In the genomic region with DNA sequence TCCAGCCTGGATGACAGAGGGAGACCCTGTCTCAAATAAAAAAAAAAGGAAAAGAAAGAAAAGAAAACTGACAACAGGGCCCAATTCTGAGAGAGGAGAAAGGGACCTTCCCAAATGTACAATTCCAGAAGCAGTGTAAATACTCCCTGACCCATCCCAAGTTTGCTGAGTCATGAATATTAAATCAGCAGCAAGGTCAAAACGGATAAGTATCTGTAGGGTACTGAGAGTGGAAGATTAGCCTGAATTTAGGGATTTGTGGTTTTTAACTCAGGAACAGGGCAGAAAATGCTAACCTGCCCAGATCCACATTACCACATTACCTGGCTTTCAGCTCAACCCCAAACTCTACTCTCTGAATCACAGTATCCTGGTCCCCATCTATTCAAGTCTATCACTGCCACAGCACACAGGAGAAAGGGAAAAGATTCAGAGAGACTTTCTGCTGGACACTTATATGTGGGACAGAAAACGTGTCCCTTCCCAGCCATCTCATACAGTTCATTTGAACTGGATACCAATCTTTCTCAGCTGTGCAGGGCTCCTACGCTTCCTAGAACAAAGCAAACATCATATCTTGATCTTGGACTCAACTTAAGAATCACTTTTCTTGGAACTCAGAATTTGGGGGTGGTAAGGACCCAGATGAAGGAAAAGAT, we compare ENCODE assay signal across 12 cellular contexts. TPM values are rescaled to one million over a fixed set of nuclear protein-coding genes. Genes with fewer than 3 reads are reported as not detected.
DNase-seq lines count a peak whose midpoint lies in the region; ATAC-seq, FAIRE-seq and TF ChIP-seq lines count a peak whose summit lies in the region.
"Had no signal": no experiment of that assay in that cellular context is flagged by ENCODE, and none has a peak within 500 bp of the region (broad histone marks: within the 10 kb centered on the region; RNA-seq: fewer than 3 reads in every experiment).

No MANE protein-coding gene starts in this region.

- H3K27ac Mint-ChIP-seq in HFFc6: peak overlapping the region; percentile 63
- peak overlapping the region; percentile 94 to 95 for H3K27ac Mint-ChIP-seq in natural killer cell

- H3K36me3 Mint-ChIP-seq in HFFc6 (ENCODE audit: low read depth) (peaks cover 31% of the 10 kb centered on the region), natural killer cell (no peaks in the 10 kb centered on the region)

- H3K9ac ChIP-seq in colonic mucosa (ENCODE audit: low read depth in 2 of 2, low read length in 2 of 2): no peak overlapping the region

- no peak for TF ChIP-seq CTCF in AG10803 (conservative IDR thresholded peaks at IDR 0.05; ENCODE audit: low read length)
- no peak for TF ChIP-seq CTCF in HFFc6 (IDR thresholded peaks at IDR 0.05)
- TF ChIP-seq CTCF in brain microvascular endothelial cell (IDR thresholded peaks at IDR 0.05; ENCODE audit: low read depth, low read length, missing control alignments): no peak
- no peak for TF ChIP-seq CTCF in natural killer cell (IDR thresholded peaks at IDR 0.05)
- no peak for TF ChIP-seq CTCF in colonic mucosa (IDR thresholded peaks at IDR 0.05)

- in situ Hi-C loops in brain microvascular endothelial cell (cut with HindIII; ENCODE audit: low pct_ligation_motif_present, low sequenced_read_pairs): no loop called here

- H3K4me1 ChIP-seq in colonic mucosa: peaks cover 8% of the 10 kb centered on the region

- peak overlapping the region; percentile 91 for H3K4me3 Mint-ChIP-seq in HFFc6
- H3K4me3 Mint-ChIP-seq in natural killer cell: peak overlapping the region; percentile 91

- H3K9me3 Mint-ChIP-seq in HFFc6: no peaks in the 10 kb centered on the region
- no peaks in the 10 kb centered on the region for H3K9me3 Mint-ChIP-seq in natural killer cell

- H3K9me3 ChIP-seq in colonic mucosa: no peaks in the 10 kb centered on the region

- H3K27me3 ChIP-seq in brain microvascular endothelial cell (replicated peaks) (no peaks in the 10 kb centered on the region), colonic mucosa (no peaks in the 10 kb centered on the region)

- DNase-seq in AG10803 (ENCODE audit: low read depth): no peak
- no peak for DNase-seq in HFFc6
- no peak for DNase-seq in brain microvascular endothelial cell
- DNase-seq in natural killer cell: no peak
- no peak for DNase-seq in urothelium cell line (ENCODE audit: low spot score)
- DNase-seq in epidermal melanocyte (ENCODE audit: insufficient read length, low spot score): no peak
- no peak for DNase-seq in colonic mucosa
- DNase-seq: activated CD4-positive, alpha-beta T cell treated with anti-CD3 and anti-CD28 coated beads, Interleukin-2, amount 50 U/mL, for 1 hour had no signal

- no peak for ATAC-seq in natural killer cell
- no peak for ATAC-seq in HG02571 (IDR thresholded peaks at IDR 0.05; ENCODE audit: unreplicated experiment)

- no peak for FAIRE-seq in urothelium cell line (lab: Jason Lieb, UNC)
- FAIRE-seq: bronchial epithelial cell had no signal

- H3K27me3 Mint-ChIP-seq in HFFc6 (ENCODE audit: insufficient read depth) (peaks cover 4% of the 10 kb centered on the region; the same call in 1 of the 2 replicates), natural killer cell (ENCODE audit: low read depth in 2 of 2) (no peaks in the 10 kb centered on the region)

- intact Hi-C loops in natural killer cell (cut with micrococcal nuclease): no loop called here
- intact Hi-C loops in colonic mucosa (cut with DNase I): no loop called here

- peak overlapping the region; percentile 16 for H3K4me3 ChIP-seq in AG10803 (ENCODE audit: low read length)
- no peak overlapping the region for H3K4me3 ChIP-seq in brain microvascular endothelial cell (ENCODE audit: low read depth, low read length)
- H3K4me3 ChIP-seq in colonic mucosa: no peak overlapping the region

- H3K36me3 ChIP-seq in brain microvascular endothelial cell (replicated peaks): peaks cover 3% of the 10 kb centered on the region
- no peaks in the 10 kb centered on the region for H3K36me3 ChIP-seq in colonic mucosa

- H3K27ac ChIP-seq in brain microvascular endothelial cell: peak overlapping the region; percentile 7
- H3K27ac ChIP-seq in colonic mucosa: no peak overlapping the region

- H3K4me1 Mint-ChIP-seq in HFFc6 (ENCODE audit: low read depth) (peaks cover 41% of the 10 kb centered on the region), natural killer cell (peaks cover 29 to 53% of the 10 kb centered on the region in 2 donors)

RNA-seq across cellular contexts. Expression of a gene that starts 2.9 kb away (rescaled TPM):
- total RNA-seq in HFFc6 (2021; fragmentation: NEBNext Ultra II Directional; extraction: Animal tissue kit (Norgen Biotek cat#: 25700)): 10 to 100 TPM; 49.3 to 62.3 (median 51.5) TPM
- total RNA-seq in natural killer cell (10 to 100 TPM; 23.7 to 40.2 (median 29.5) TPM), colonic mucosa (10 to 100 TPM; 24.9 to 27.4 TPM)

RNA-seq across cellular contexts. Expression of a gene that starts 15.9 kb away (rescaled TPM):
- 10 to 100 TPM; 39.2 to 55.0 (median 43.5) TPM for total RNA-seq in HFFc6 (2021; fragmentation: NEBNext Ultra II Directional; extraction: Animal tissue kit (Norgen Biotek cat#: 25700))
- total RNA-seq in natural killer cell (10 to 100 TPM; 63.0 to 71.6 (median 70.1) TPM), colonic mucosa (10 to 100 TPM; 55.3 to 77.3 TPM)

RNA-seq across cellular contexts. Expression of a gene that starts 18.2 kb away (rescaled TPM):
- total RNA-seq in HFFc6 (2021; fragmentation: NEBNext Ultra II Directional; extraction: Animal tissue kit (Norgen Biotek cat#: 25700)): 1 to 10 TPM in 1 of 6 experiments, under 1 TPM in 5; 0.36 to 1.2 (median 0.79) TPM
- total RNA-seq in natural killer cell (not detected), colonic mucosa (under 1 TPM; 0.42 to 0.64 TPM)
- total RNA-seq: bronchial epithelial cell, mononuclear cell, RPMI7951 had no signal

RNA-seq across cellular contexts. Expression of a gene that starts 21.9 kb away (rescaled TPM):
- 1 to 10 TPM in 1 of 6 experiments, under 1 TPM in 5; 0.62 to 1.0 (median 0.81) TPM for total RNA-seq in HFFc6 (2021; fragmentation: NEBNext Ultra II Directional; extraction: Animal tissue kit (Norgen Biotek cat#: 25700))
- total RNA-seq in natural killer cell: under 1 TPM in 1 of 3 donors, not detected in 2; 0.27 TPM
- total RNA-seq in colonic mucosa: 1 to 10 TPM in 1 of 2 donors, under 1 TPM in 1; 0.61 to 1.0 TPM
- total RNA-seq: RPMI7951 had no signal

RNA-seq across cellular contexts. Expression of a gene that starts 28.1 kb away (rescaled TPM):
- 10 to 100 TPM; 59.2 to 91.2 (median 68.6) TPM for total RNA-seq in HFFc6 (2021; fragmentation: NEBNext Ultra II Directional; extraction: Animal tissue kit (Norgen Biotek cat#: 25700))
- total RNA-seq in natural killer cell: 10 to 100 TPM; 26.3 to 29.2 (median 27.1) TPM
- total RNA-seq in colonic mucosa: 100 to 1,000 TPM in 1 of 2 donors, 10 to 100 TPM in 1; 80.1 to 111 TPM
